ENCODE assay signal across 3 cellular contexts in the genomic region with DNA sequence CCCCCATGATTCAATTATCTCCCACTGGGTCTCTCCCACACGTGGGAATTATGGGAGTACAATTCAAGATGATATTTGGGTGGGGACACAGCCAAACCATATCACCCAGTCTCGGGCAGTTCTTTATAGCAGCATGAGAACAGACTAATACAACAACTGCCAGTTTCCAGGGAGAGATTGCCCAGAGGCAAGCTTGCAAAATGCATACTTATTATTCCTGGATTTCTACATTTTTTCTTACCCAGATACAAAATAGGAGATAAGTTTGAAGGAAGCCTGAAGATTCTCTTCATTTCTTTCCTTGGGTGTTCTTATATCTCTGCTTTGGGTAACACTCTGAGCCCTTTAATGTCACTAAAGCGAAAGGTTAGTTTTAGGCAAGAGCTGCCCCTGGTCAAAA.
"Had no signal": no experiment of that assay in that cellular context is flagged by ENCODE, and none has a peak within 500 bp of the region (broad histone marks: within the 10 kb centered on the region; RNA-seq: fewer than 3 reads in every experiment).

No MANE protein-coding gene starts in this region.

- DNase-seq: GDM1, GF-D8 had no signal

- H3K4me3 ChIP-seq: GM12878 had no signal
